In the genomic region with DNA sequence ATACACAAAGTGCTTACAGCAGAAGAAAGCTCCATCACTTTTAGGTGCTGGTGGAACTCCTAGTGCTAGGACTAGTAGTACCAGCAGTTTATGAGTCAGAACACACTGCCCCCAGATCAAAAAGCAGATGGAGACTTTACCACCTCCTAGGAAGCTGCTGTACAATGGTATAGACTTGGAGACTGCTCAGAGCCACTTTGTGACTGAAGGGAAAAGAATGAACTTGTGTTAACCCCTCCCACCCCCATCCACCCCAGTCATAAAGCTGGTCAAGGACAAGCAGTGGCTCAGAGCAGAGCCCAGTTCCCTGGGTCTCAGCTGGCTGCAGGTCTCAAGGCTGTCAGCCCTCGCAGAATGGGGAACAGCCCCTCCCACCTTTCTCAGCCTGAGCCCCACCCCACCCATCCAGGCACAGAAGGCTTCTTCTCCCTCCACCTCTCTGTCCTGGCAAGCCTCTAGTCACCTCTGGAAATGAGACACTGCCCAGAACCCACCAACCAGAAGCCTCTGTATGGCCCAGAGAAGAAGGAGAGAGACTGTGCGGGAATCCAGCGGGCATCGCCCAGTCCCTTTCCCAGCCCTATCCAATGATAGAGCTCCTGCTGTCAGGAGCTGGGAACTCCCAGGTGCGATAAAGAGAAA, we compare ENCODE assay signal across 12 cellular contexts. TPM values are rescaled to one million over a fixed set of nuclear protein-coding genes. Genes with fewer than 3 reads are reported as not detected.
DNase-seq lines count a peak whose midpoint lies in the region; ATAC-seq, FAIRE-seq and TF ChIP-seq lines count a peak whose summit lies in the region.
"Had no signal": no experiment of that assay in that cellular context is flagged by ENCODE, and none has a peak within 500 bp of the region (broad histone marks: within the 10 kb centered on the region; RNA-seq: fewer than 3 reads in every experiment).

No MANE protein-coding gene starts in this region.

- no peaks in the 10 kb centered on the region for H3K9me1 ChIP-seq in endothelial cell of umbilical vein (replicated peaks; ENCODE audit: control insufficient read depth, extremely low read depth, insufficient read depth, low read length)

- no peaks in the 10 kb centered on the region for H3K9me3 ChIP-seq in endothelial cell of umbilical vein (replicated peaks; ENCODE audit: control insufficient read depth, insufficient read depth, low read length)
- H3K9me3 ChIP-seq in pancreas: no peaks in the 10 kb centered on the region
- no peaks in the 10 kb centered on the region for H3K9me3 ChIP-seq in right atrium auricular region
- no peaks in the 10 kb centered on the region for H3K9me3 ChIP-seq in kidney (ENCODE audit: control insufficient read depth in 1 of 2, low read length in 2 of 2)

- peak overlapping the region; percentile 10 for H3K27ac ChIP-seq in endothelial cell of umbilical vein (ENCODE audit: insufficient read depth, low read depth, low read length)
- H3K27ac ChIP-seq in pancreas: peak overlapping the region; percentile 33 to 94 (median 76)
- no peak overlapping the region for H3K27ac ChIP-seq in right atrium auricular region
- H3K27ac ChIP-seq in kidney (ENCODE audit: low read depth in 2 of 2, low read length in 2 of 2): no peak overlapping the region
- H3K27ac ChIP-seq: HL-60 had no signal

- 21 to 31% methylated on average over 5 of the region's 5 CpGs for WGBS in pancreas, 2 donors

- POLR2A ChIA-PET in endothelial cell of umbilical vein (lab: Charles Lee): interaction anchor here (1.3 kb wide), 1 partner anchor 24 kb away, joined by 3 read pairs; a partner anchor contains a TSS

- H3K9ac ChIP-seq in endothelial cell of umbilical vein (replicated peaks; ENCODE audit: extremely low read depth, insufficient read depth, low read length) (no peak overlapping the region), kidney (ENCODE audit: low read length in 2 of 2) (no peak overlapping the region)

- FAIRE-seq in endothelial cell of umbilical vein (lab: Jason Lieb, UNC): peak; percentile 79
- no peak for FAIRE-seq in pancreas (lab: Jason Lieb, UNC)
- no peak for FAIRE-seq in kidney (lab: Jason Lieb, UNC)

- H3K4me3 ChIP-seq in NB4 (ENCODE audit: low read depth, low read length) (no peak overlapping the region), endothelial cell of umbilical vein (replicated peaks in 1 of 3; ENCODE audit: insufficient read depth in 1 of 3, low read depth in 1 of 3, low read length in 3 of 3) (no peak overlapping the region), pancreas (peak overlapping the region in 1 of 4 donors; percentile 2), right atrium auricular region (no peak overlapping the region), kidney (ENCODE audit: low read length in 2 of 2) (no peak overlapping the region)

- intact Hi-C loops in endothelial cell of umbilical vein (cut with micrococcal nuclease) (no loop called here), pancreas (cut with DNase I) (no loop called here), kidney (cut with DNase I) (no loop called here)

- H3K4me1 ChIP-seq in endothelial cell of umbilical vein (ENCODE audit: control insufficient read depth, extremely low read depth, insufficient read depth, low read length) (peaks cover 21% of the 10 kb centered on the region), pancreas (peaks cover 56 to 62% (median 61%) of the 10 kb centered on the region in 3 donors), right atrium auricular region (peaks cover 7 to 53% of the 10 kb centered on the region in 2 donors), kidney (ENCODE audit: control insufficient read depth in 1 of 2, insufficient read depth in 1 of 2, low read depth in 1 of 2, low read length in 2 of 2) (peaks cover 16 to 26% of the 10 kb centered on the region in 2 donors)

- H3K27me3 ChIP-seq in endothelial cell of umbilical vein (ENCODE audit: control insufficient read depth in 2 of 2, insufficient read depth in 2 of 2, low read length in 2 of 2): no peaks in the 10 kb centered on the region
- no peaks in the 10 kb centered on the region for H3K27me3 ChIP-seq in pancreas
- H3K27me3 ChIP-seq in right atrium auricular region: no peaks in the 10 kb centered on the region

- H3K79me2 ChIP-seq in endothelial cell of umbilical vein (ENCODE audit: control insufficient read depth, insufficient read depth, low read length): peaks cover 61% of the 10 kb centered on the region

- dilution Hi-C loops in endothelial cell of umbilical vein (cut with MboI; ENCODE audit: extremely low pct_ligation_motif_present, low sequenced_read_pairs): no loop called here

- no peak overlapping the region for H2AFZ ChIP-seq in endothelial cell of umbilical vein (ENCODE audit: low read depth, low read length)

- H3K4me2 ChIP-seq in endothelial cell of umbilical vein (ENCODE audit: insufficient read depth, low read length): no peak overlapping the region

- TF ChIP-seq CTCF in NB4 (IDR thresholded peaks at IDR 0.05; ENCODE audit: low read depth, low read length): no peak
- no peak for TF ChIP-seq CTCF in endothelial cell of umbilical vein (IDR thresholded peaks at IDR 0.05; ENCODE audit: extremely low read depth in 1 of 2, insufficient read depth in 1 of 2, low read depth in 1 of 2, low read length in 2 of 2)
- no peak for TF ChIP-seq CTCF in pancreas (IDR thresholded peaks at IDR 0.05)
- no peak for TF ChIP-seq CTCF in right atrium auricular region (IDR thresholded peaks at IDR 0.05)
- TF ChIP-seq CTCF in kidney (IDR thresholded peaks at IDR 0.05; ENCODE audit: borderline replicate concordance, extremely low read depth, insufficient read depth): no peak

- no TSS peak for BruUV-seq in endothelial cell of umbilical vein (replicated peaks; lab: Mats Ljungman, UMichigan)

- DNase-seq in COLO829 (ENCODE audit: low spot score): peak; percentile 73
- peak; percentile 57 for DNase-seq in NB4 (ENCODE audit: low read depth)
- no peak for DNase-seq in endothelial cell of umbilical vein (ENCODE audit: low read depth, low spot score)
- peak in 4 of 6 donors; percentile 66 to 73 (median 72) for DNase-seq in pancreas
- no peak for DNase-seq in stimulated activated naive CD4-positive, alpha-beta T cell treated with Interleukin-2 at 50 U/mL for 16 hours (lab: John Stamatoyannopoulos, UW)
- DNase-seq in right atrium auricular region (ENCODE audit: low spot score): no peak
- no peak for DNase-seq in kidney
- DNase-seq in effector CD8-positive, alpha-beta T cell (lab: John Stamatoyannopoulos, UW): no peak
- DNase-seq: GDM1; stimulated activated CD4-positive, alpha-beta T cell treated with anti-CD3 and anti-CD28 coated beads, Interleukin-2, amount 100 ng/mL, for 24 hours had no signal

- H3K36me3 ChIP-seq in endothelial cell of umbilical vein (ENCODE audit: control insufficient read depth in 2 of 2, extremely low read depth in 1 of 2, insufficient read depth in 2 of 2, low read length in 2 of 2): no peaks in the 10 kb centered on the region
- H3K36me3 ChIP-seq in pancreas: no peaks in the 10 kb centered on the region
- no peaks in the 10 kb centered on the region for H3K36me3 ChIP-seq in right atrium auricular region
- H3K36me3 ChIP-seq in kidney (ENCODE audit: control insufficient read depth in 1 of 2, insufficient read depth in 2 of 2, low read length in 2 of 2): no peaks in the 10 kb centered on the region

- peak; percentile 59 to 75 (median 64) for ATAC-seq in pancreas
- ATAC-seq: left lobe of liver had no signal

- TF ChIP-seq POLR2A in NB4 (IDR thresholded peaks at IDR 0.05; ENCODE audit: extremely low read depth, insufficient read length) (no peak), endothelial cell of umbilical vein (IDR thresholded peaks at IDR 0.05; ENCODE audit: low read depth, low read length) (no peak)

- CTCF ChIA-PET in endothelial cell of umbilical vein (lab: Charles Lee): interaction anchor here (0.5 to 4.2 kb wide), 15 partner anchors 10 to 159 kb away, joined by 3 to 33 read pairs (median 7); a partner anchor contains a TSS

- no peaks in the 10 kb centered on the region for H4K20me1 ChIP-seq in endothelial cell of umbilical vein (replicated peaks; ENCODE audit: control insufficient read depth, extremely low read depth, insufficient read depth, low read length)

TF ChIP-seq in endothelial cell of umbilical vein, 7 proteins besides CTCF, POLR2A, EP300 and RAD21:
- TF ChIP-seq, protein P1, sequence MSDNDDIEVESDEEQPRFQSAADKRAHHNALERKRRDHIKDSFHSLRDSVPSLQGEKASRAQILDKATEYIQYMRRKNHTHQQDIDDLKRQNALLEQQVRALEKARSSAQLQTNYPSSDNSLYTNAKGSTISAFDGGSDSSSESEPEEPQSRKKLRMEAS (IDR thresholded peaks at IDR 0.05; ENCODE audit: insufficient read depth, insufficient read length): no peak
- TF ChIP-seq EZH2 (IDR thresholded peaks at IDR 0.05; ENCODE audit: borderline replicate concordance, low read depth, low read length, severe bottlenecking): no peak
- TF ChIP-seq POLR2AphosphoS5 (IDR thresholded peaks at IDR 0.05; ENCODE audit: insufficient read depth, low read depth, low read length): no peak
- TF ChIP-seq GATA2 (IDR thresholded peaks at IDR 0.05; ENCODE audit: insufficient read depth, insufficient read length, low read depth, low read length): peak; percentile 26
- no peak for TF ChIP-seq MYC (IDR thresholded peaks at IDR 0.05; ENCODE audit: low read depth, low read length)
- no peak for TF ChIP-seq JUN (IDR thresholded peaks at IDR 0.05; ENCODE audit: borderline replicate concordance, insufficient read depth, insufficient read length, low read depth)
- TF ChIP-seq FOS (IDR thresholded peaks at IDR 0.05; ENCODE audit: borderline replicate concordance, insufficient read depth, low read length): peak; percentile 52

RNA-seq across cellular contexts. Expression of a gene that starts 23.8 kb away (rescaled TPM):
- total RNA-seq in endothelial cell of umbilical vein: 63.9 and 64.5 TPM in 2 replicates
- 37.7 and 46.2 TPM in 2 replicates for polyA plus RNA-seq in endothelial cell of umbilical vein
- polyA plus RNA-seq in endothelial cell of umbilical vein (2011; cell fraction: cytosol; rRNA removed): 51.2 and 52.3 TPM in 2 replicates
- polyA plus RNA-seq in endothelial cell of umbilical vein (2011; cell fraction: nucleus; rRNA removed): 43.0 and 55.9 TPM in 2 replicates
- 35.2 and 38.2 TPM in 2 replicates for polyA plus RNA-seq in endothelial cell of umbilical vein (2012)
- 32.5 and 34.4 TPM in 2 replicates for polyA minus RNA-seq in endothelial cell of umbilical vein
- polyA minus RNA-seq in endothelial cell of umbilical vein (2011; cell fraction: cytosol; rRNA and poly(A)+ RNA removed): 12.3 TPM
- polyA minus RNA-seq in endothelial cell of umbilical vein (2011; cell fraction: nucleus; rRNA and poly(A)+ RNA removed): 20.3 and 24.5 TPM in 2 replicates
- 100 to 1,000 TPM in 2 of 6 donors, 10 to 100 TPM in 4; 65.2 to 109 (median 96.0) TPM for total RNA-seq in pancreas
- polyA plus RNA-seq in pancreas: 10 to 100 TPM; 45.1 to 90.6 TPM
- 10 to 100 TPM; 66.3 to 89.8 TPM for total RNA-seq in right atrium auricular region
- 105 TPM for total RNA-seq in kidney
- polyA plus RNA-seq in kidney (ENCODE audit: insufficient read depth, low read depth, low replicate concordance): 56.3 TPM

Comparison
In these comparisons a context has a peak if more than half of its experiments do, and no peak if none do; other contexts are left out.
1. DNase-seq: peak in COLO829 (single experiment), NB4 (single experiment) and pancreas (4 of 6); none in endothelial cell of umbilical vein (single experiment), stimulated activated naive CD4-positive, alpha-beta T cell treated with Interleukin-2 at 50 U/mL for 16 hours (single experiment), right atrium auricular region (single experiment), kidney (single experiment) and effector CD8-positive, alpha-beta T cell (single experiment).
2. H3K27ac ChIP-seq: peak in endothelial cell of umbilical vein (single experiment) and pancreas (4 of 4); none in right atrium auricular region (0 of 2) and kidney (0 of 2).